1 cellular context compared by ENCODE assay signal in genomic region chr2:233831861-233832260, GRCh38.
A peak's percentile ranks its signal among the peaks of the same experiment; 100 is the strongest.
TF ChIP-seq lines count a peak whose summit lies in the region.

No MANE protein-coding gene starts in this region.

TF ChIP-seq in HepG2, 621 proteins besides CTCF, POLR2A, EP300 and RAD21:
- TF ChIP-seq SRF (IDR thresholded peaks at IDR 0.05; ENCODE audit: low read depth, low read length) = no peak
- TF ChIP-seq ZNF768 (CRISPR knock-in tag; IDR thresholded peaks at IDR 0.05) = peak; percentile 98
- peak; percentile 28; the same call in 1 of the 2 replicates for TF ChIP-seq ZMYM3 (CRISPR knock-in tag; IDR thresholded peaks at IDR 0.05)
- no peak for TF ChIP-seq ZNF335 (CRISPR knock-in tag; IDR thresholded peaks at IDR 0.05)
